ENCODE assay signal across 14 cellular contexts in genomic region chr5:143562935-143563334, GRCh38.
A peak's percentile ranks its signal among the peaks of the same experiment; 100 is the strongest.
DNase-seq lines count a peak whose midpoint lies in the region; ATAC-seq, FAIRE-seq and TF ChIP-seq lines count a peak whose summit lies in the region.
"Had no signal": no experiment of that assay in that cellular context is flagged by ENCODE, and none has a peak within 500 bp of the region (broad histone marks: within the 10 kb centered on the region; RNA-seq: fewer than 3 reads in every experiment).

No MANE protein-coding gene starts in this region.

- intact Hi-C loops in HepG2 (cut with micrococcal nuclease; ENCODE audit: unreplicated experiment) = loop anchor here (2.0 to 10.0 kb wide), 2 partner anchors 56 to 158 kb away; partner anchors contain the start of gene NR3C1

- TF ChIP-seq RAD21 in A549 (conservative IDR thresholded peaks at IDR 0.05 in 1 of 2, IDR thresholded peaks at IDR 0.05 in 1 of 2) (no peak), HepG2 (CRISPR knock-in tag; IDR thresholded peaks at IDR 0.05) (no peak)

- H2AFZ ChIP-seq in HepG2 (ENCODE audit: low read length) = no peak overlapping the region

- H3K4me1 Mint-ChIP-seq in chondrocyte (ENCODE audit: low read depth) = peaks cover 18% of the 10 kb centered on the region
- H3K4me1 Mint-ChIP-seq: neural crest cell had no signal

- WGBS in A549 (ENCODE audit: missing lambda C conversion rate) = 25% methylated on average over 4 of the region's 4 CpGs
- WGBS in HepG2 (ENCODE audit: low lambda C conversion rate) = 5% methylated on average over 4 of the region's 4 CpGs

- H3K4me3 ChIP-seq in A549 (no peak overlapping the region), HepG2 (replicated peaks in 1 of 3; ENCODE audit: insufficient read depth in 1 of 3, low read depth in 2 of 3, low read length in 3 of 3) (no peak overlapping the region)
- H3K4me3 ChIP-seq: transverse colon had no signal

- no peaks in the 10 kb centered on the region for H3K27me3 ChIP-seq in HepG2 (ENCODE audit: control insufficient read depth in 1 of 2, insufficient read depth in 2 of 2, low read length in 2 of 2)
- H3K27me3 ChIP-seq: transverse colon had no signal

- H3K36me3 Mint-ChIP-seq in chondrocyte (ENCODE audit: low read depth) = no peaks in the 10 kb centered on the region

- no peaks in the 10 kb centered on the region for H4K20me1 ChIP-seq in HepG2 (ENCODE audit: insufficient read depth, low read length)

- no peak overlapping the region for H3K4me3 Mint-ChIP-seq in chondrocyte (ENCODE audit: unreplicated experiment)
- H3K4me3 Mint-ChIP-seq: neural crest cell had no signal

- H3K27ac Mint-ChIP-seq in chondrocyte (ENCODE audit: unreplicated experiment) = peak overlapping the region; percentile 92

- CTCF ChIA-PET in A549 (lab: Yijun Ruan, JAX) = interaction anchor here (1.0 to 2.0 kb wide), 2 partner anchors 12 to 62 kb away, joined by 3 to 7 read pairs; no protein-coding TSS in a partner anchor
- CTCF ChIA-PET in HepG2 (lab: Yijun Ruan, JAX; ENCODE audit: low intra/inter-chr PET ratio, low total read pairs) = no interaction called here

- peak overlapping the region; percentile 49; the same call in 1 of the 2 replicates for H3K9ac ChIP-seq in HepG2 (ENCODE audit: insufficient read depth, low read depth, low read length)

- no peaks in the 10 kb centered on the region for H3K36me3 ChIP-seq in HepG2 (replicated peaks in 1 of 2; ENCODE audit: control insufficient read depth in 1 of 2, insufficient read depth in 2 of 2, low read length in 2 of 2)
- H3K36me3 ChIP-seq: transverse colon, WERI-Rb-1 had no signal

- POLR2A ChIA-PET in A549 (lab: Yijun Ruan, JAX) = no interaction called here
- POLR2A ChIA-PET in HepG2 (lab: Yijun Ruan, JAX) = interaction anchor here (0.9 to 1.9 kb wide), 7 partner anchors 8 to 118 kb away, joined by 3 to 8 read pairs (median 4); no protein-coding TSS in a partner anchor

- peak overlapping the region; percentile 44 to 76 for H3K27ac ChIP-seq in A549
- peak overlapping the region; percentile 47 for H3K27ac ChIP-seq in HepG2 (ENCODE audit: extremely low read length, insufficient read depth, low read length)
- H3K27ac ChIP-seq: transverse colon, WERI-Rb-1 had no signal

- ATAC-seq in A549 = peak; percentile 66 to 79; a peak in 5 of 6 replicates
- peak; percentile 87 for ATAC-seq in HepG2
- ATAC-seq in HG02571 (IDR thresholded peaks at IDR 0.05; ENCODE audit: unreplicated experiment) = no peak
- no peak for ATAC-seq in GM19023 (IDR thresholded peaks at IDR 0.05; ENCODE audit: unreplicated experiment)
- no peak for ATAC-seq in HG03175 (IDR thresholded peaks at IDR 0.05; ENCODE audit: unreplicated experiment)
- ATAC-seq: HCT116, PC-3 had no signal

- H3K27me3 Mint-ChIP-seq in chondrocyte (ENCODE audit: low read depth) = no peaks in the 10 kb centered on the region

- TF ChIP-seq POLR2A in A549 (IDR thresholded peaks at IDR 0.05; ENCODE audit: low read length) (no peak), HepG2 (IDR thresholded peaks at IDR 0.05; ENCODE audit: insufficient read depth in 1 of 2, low read depth in 2 of 2, low read length in 2 of 2) (no peak)

- TF ChIP-seq CTCF in A549 (IDR thresholded peaks at IDR 0.05) (no peak), chondrocyte (IDR thresholded peaks at IDR 0.05) (no peak), HepG2 (CRISPR knock-in tag; IDR thresholded peaks at IDR 0.05) (no peak)

- no peaks in the 10 kb centered on the region for H3K9me3 Mint-ChIP-seq in chondrocyte (ENCODE audit: low read depth)
- H3K9me3 Mint-ChIP-seq: neural crest cell had no signal

- H3K9me3 ChIP-seq in A549 (no peaks in the 10 kb centered on the region), HepG2 (ENCODE audit: low read length) (no peaks in the 10 kb centered on the region)
- H3K9me3 ChIP-seq: transverse colon had no signal

- H3K4me2 ChIP-seq in A549 (peak overlapping the region; percentile 10; the same call in 2 of the 3 replicates), HepG2 (ENCODE audit: low read depth, low read length) (peak overlapping the region; percentile 29; the same call in 1 of the 2 replicates)

- peaks cover 29% of the 10 kb centered on the region for H3K4me1 ChIP-seq in A549
- peaks cover 50% of the 10 kb centered on the region for H3K4me1 ChIP-seq in HepG2 (ENCODE audit: insufficient read depth, low read length)
- H3K4me1 ChIP-seq: transverse colon had no signal

- no peaks in the 10 kb centered on the region for H3K79me2 ChIP-seq in HepG2 (ENCODE audit: insufficient read depth, low read length)

- FAIRE-seq in A549 (lab: Jason Lieb, UNC) (no peak), HepG2 (lab: Jason Lieb, UNC) (peak; percentile 46)

- TF ChIP-seq EP300 in A549 (IDR thresholded peaks at IDR 0.05) = no peak
- TF ChIP-seq EP300 in HepG2 (IDR thresholded peaks at IDR 0.05; ENCODE audit: low read depth in 2 of 2, low read length in 2 of 2) = peak in 1 of 2 experiments; percentile 44; a peak in 1 of 4 replicates
- TF ChIP-seq EP300 in HepG2 (CRISPR knock-in tag; IDR thresholded peaks at IDR 0.05; ENCODE audit: borderline replicate concordance) = peak; percentile 57; the same call in 1 of the 2 replicates

- DNase-seq in A549 (ENCODE audit: low read depth in 1 of 2, low spot score in 1 of 2) (peak in 1 of 2 experiments; percentile 78), NCI-H2029 (lab: John Stamatoyannopoulos, UW) (peak; percentile 94), chondrocyte (ENCODE audit: low spot score) (no peak), HepG2 (ENCODE audit: low spot score) (peak; percentile 82), NCI-H524 (lab: John Stamatoyannopoulos, UW) (no peak)
- DNase-seq: MV-4-11, PC-3, transverse colon, WERI-Rb-1 had no signal

- no TSS peak for BruUV-seq in HepG2 (replicated peaks; lab: Mats Ljungman, UMichigan)

- in situ Hi-C loops in HepG2 (cut with HindIII; ENCODE audit: extremely low pct_ligation_motif_present, low pct_unique_long_range_greater_than_20kb) = no loop called here

TF ChIP-seq in A549, 52 proteins besides CTCF, POLR2A, EP300 and RAD21:
- peak; percentile 59; the same call in 1 of the 2 replicates for TF ChIP-seq HOXB5 (CRISPR knock-in tag; IDR thresholded peaks at IDR 0.05)
- TF ChIP-seq, protein P1, sequence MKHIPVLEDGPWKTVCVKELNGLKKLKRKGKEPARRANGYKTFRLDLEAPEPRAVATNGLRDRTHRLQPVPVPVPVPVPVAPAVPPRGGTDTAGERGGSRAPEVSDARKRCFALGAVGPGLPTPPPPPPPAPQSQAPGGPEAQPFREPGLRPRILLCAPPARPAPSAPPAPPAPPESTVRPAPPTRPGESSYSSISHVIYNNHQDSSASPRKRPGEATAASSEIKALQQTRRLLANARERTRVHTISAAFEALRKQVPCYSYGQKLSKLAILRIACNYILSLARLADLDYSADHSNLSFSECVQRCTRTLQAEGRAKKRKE (CRISPR knock-in tag; IDR thresholded peaks at IDR 0.05; ENCODE audit: low read depth) = 0 out of 2 replicates have a peak, but pooled peaks have one; percentile 20
- TF ChIP-seq, protein P2, sequence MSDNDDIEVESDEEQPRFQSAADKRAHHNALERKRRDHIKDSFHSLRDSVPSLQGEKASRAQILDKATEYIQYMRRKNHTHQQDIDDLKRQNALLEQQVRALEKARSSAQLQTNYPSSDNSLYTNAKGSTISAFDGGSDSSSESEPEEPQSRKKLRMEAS (IDR thresholded peaks at IDR 0.05) = peak; percentile 62
- TF ChIP-seq MAFK (IDR thresholded peaks at IDR 0.05; ENCODE audit: partially characterized antibody) = no peak
- TF ChIP-seq HEYL (CRISPR knock-in tag; IDR thresholded peaks at IDR 0.05) = peak; percentile 66; the same call in 1 of the 2 replicates
TF ChIP-seq in A549: peak in this region for 4.

TF ChIP-seq in HepG2, 621 proteins besides CTCF, POLR2A, EP300 and RAD21 (continues in another document):
- TF ChIP-seq, protein P3, sequence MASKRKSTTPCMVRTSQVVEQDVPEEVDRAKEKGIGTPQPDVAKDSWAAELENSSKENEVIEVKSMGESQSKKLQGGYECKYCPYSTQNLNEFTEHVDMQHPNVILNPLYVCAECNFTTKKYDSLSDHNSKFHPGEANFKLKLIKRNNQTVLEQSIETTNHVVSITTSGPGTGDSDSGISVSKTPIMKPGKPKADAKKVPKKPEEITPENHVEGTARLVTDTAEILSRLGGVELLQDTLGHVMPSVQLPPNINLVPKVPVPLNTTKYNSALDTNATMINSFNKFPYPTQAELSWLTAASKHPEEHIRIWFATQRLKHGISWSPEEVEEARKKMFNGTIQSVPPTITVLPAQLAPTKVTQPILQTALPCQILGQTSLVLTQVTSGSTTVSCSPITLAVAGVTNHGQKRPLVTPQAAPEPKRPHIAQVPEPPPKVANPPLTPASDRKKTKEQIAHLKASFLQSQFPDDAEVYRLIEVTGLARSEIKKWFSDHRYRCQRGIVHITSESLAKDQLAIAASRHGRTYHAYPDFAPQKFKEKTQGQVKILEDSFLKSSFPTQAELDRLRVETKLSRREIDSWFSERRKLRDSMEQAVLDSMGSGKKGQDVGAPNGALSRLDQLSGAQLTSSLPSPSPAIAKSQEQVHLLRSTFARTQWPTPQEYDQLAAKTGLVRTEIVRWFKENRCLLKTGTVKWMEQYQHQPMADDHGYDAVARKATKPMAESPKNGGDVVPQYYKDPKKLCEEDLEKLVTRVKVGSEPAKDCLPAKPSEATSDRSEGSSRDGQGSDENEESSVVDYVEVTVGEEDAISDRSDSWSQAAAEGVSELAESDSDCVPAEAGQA (IDR thresholded peaks at IDR 0.05; ENCODE audit: low read depth) = no peak
- TF ChIP-seq, protein P3 (CRISPR knock-in tag; IDR thresholded peaks at IDR 0.05; ENCODE audit: borderline replicate concordance) = no peak
- TF ChIP-seq MTA3 (CRISPR knock-in tag; IDR thresholded peaks at IDR 0.05) (no peak), KDM2A (CRISPR knock-in tag; IDR thresholded peaks at IDR 0.05; ENCODE audit: borderline replicate concordance, low read depth) (0 out of 2 replicates have a peak, but pooled peaks have one; percentile 24), KDM5A (IDR thresholded peaks at IDR 0.05; ENCODE audit: borderline replicate concordance, low read length) (no peak)

Comparison
In these comparisons a context has a peak if more than half of its experiments do, and no peak if none do; other contexts are left out.
1. ATAC-seq: peak in A549 (2 of 2) and HepG2 (single experiment); none in HG02571 (single experiment), GM19023 (single experiment) and HG03175 (single experiment).
2. DNase-seq: peak in NCI-H2029 (single experiment) and HepG2 (single experiment); none in chondrocyte (single experiment) and NCI-H524 (0 of 2).